Comparison of ENCODE assay signal across 27 cellular contexts in genomic region chr5:42001673-42002072, GRCh38.
"Had no signal": no experiment of that assay in that cellular context is flagged by ENCODE, and none has a peak within 500 bp of the region (broad histone marks: within the 10 kb centered on the region; RNA-seq: fewer than 3 reads in every experiment).

No MANE protein-coding gene starts in this region.

- ATAC-seq: activated CD8-positive, alpha-beta T cell treated with anti-CD3 and anti-CD28 coated beads, Interleukin-2, amount 10 ng/mL, durations not matched to agents 7 days and 5 days; activated T-cell treated with anti-CD3 and anti-CD28 coated beads, Interleukin-2, amount 50 U/mL, for 4 hours had no signal

- H3K27ac Mint-ChIP-seq: activated CD4-positive, alpha-beta T cell treated with anti-CD3 and anti-CD28 coated beads, Interleukin-2, amount 10 ng/mL, durations not matched to agents 24 days and 14 days; activated CD8-positive, alpha-beta T cell treated with anti-CD3 and anti-CD28 coated beads, Interleukin-2, amount 10 ng/mL, durations not matched to agents 7 days and 5 days; activated naive CD8-positive, alpha-beta T cell treated with anti-CD3 and anti-CD28 coated beads for 36 hours had no signal

- H3K4me1 Mint-ChIP-seq: activated CD4-positive, alpha-beta T cell treated with anti-CD3 and anti-CD28 coated beads, Interleukin-2, amount 10 ng/mL, durations not matched to agents 24 days and 14 days; activated naive CD8-positive, alpha-beta T cell treated with anti-CD3 and anti-CD28 coated beads for 36 hours; central memory CD8-positive, alpha-beta T cell had no signal

- DNase-seq: activated CD4-positive, alpha-beta T cell treated with anti-CD3 and anti-CD28 coated beads, Interleukin-2, amount 10 ng/mL, durations not matched to agents 24 days and 14 days; activated CD4-positive, alpha-beta T cell treated with anti-CD3 and anti-CD28 coated beads, Interleukin-2, amount 50 U/mL, for 4 hours; activated CD8-positive, alpha-beta T cell treated with anti-CD3 and anti-CD28 coated beads, Interleukin-2, amount 10 ng/mL, durations not matched to agents 7 days and 5 days; activated effector memory CD4-positive, alpha-beta T cell treated with Interleukin-2 at 50 U/mL for 16 hours; activated naive CD4-positive, alpha-beta T cell treated with anti-CD3 and anti-CD28 coated beads, Interleukin-2, amount 50 U/mL, for 16 hours; activated naive CD8-positive, alpha-beta T cell treated with anti-CD3 and anti-CD28 coated beads for 36 hours; activated T-cell treated with anti-CD3 and anti-CD28 coated beads for 4 hours; activated T-cell treated with anti-CD3 and anti-CD28 coated beads, Interleukin-2, amount 50 U/mL, for 4 hours; amniotic stem cell; aorta; NCI-H1092 treated with DMSO at 0.1 percent for 48 hours; NCI-H1417; NCI-H146; NCI-H187 treated with DMSO at 0.1 percent for 48 hours; NCI-H2081 treated with DMSO at 0.1 percent for 48 hours; NCI-H226; NCI-H524 treated with DMSO at 0.1 percent for 48 hours; PC-9; Right ventricle myocardium superior; SW 1271; T-helper 1 cell; T-helper 2 cell; T-helper 9 cell had no signal

- H3K9me3 Mint-ChIP-seq: central memory CD8-positive, alpha-beta T cell had no signal

- H3K27me3 ChIP-seq: cardiac muscle cell had no signal

- H3K27ac ChIP-seq: cardiac muscle cell, KMS-11, PC-9, VCaP had no signal

- H3K4me3 ChIP-seq: cardiac muscle cell, PC-9 had no signal

- H3K4me3 Mint-ChIP-seq: activated CD4-positive, alpha-beta T cell treated with anti-CD3 and anti-CD28 coated beads, Interleukin-2, amount 10 ng/mL, durations not matched to agents 24 days and 14 days; activated CD8-positive, alpha-beta T cell treated with anti-CD3 and anti-CD28 coated beads, Interleukin-2, amount 10 ng/mL, durations not matched to agents 7 days and 5 days; activated naive CD8-positive, alpha-beta T cell treated with anti-CD3 and anti-CD28 coated beads for 36 hours; activated T-cell treated with anti-CD3 and anti-CD28 coated beads, Interleukin-2, amount 50 U/mL, for 4 hours; central memory CD8-positive, alpha-beta T cell had no signal

- H3K9ac ChIP-seq: KMS-11 had no signal

- H3K36me3 ChIP-seq: cardiac muscle cell had no signal
